ENCODE assay signal across 20 cellular contexts in the genomic region with DNA sequence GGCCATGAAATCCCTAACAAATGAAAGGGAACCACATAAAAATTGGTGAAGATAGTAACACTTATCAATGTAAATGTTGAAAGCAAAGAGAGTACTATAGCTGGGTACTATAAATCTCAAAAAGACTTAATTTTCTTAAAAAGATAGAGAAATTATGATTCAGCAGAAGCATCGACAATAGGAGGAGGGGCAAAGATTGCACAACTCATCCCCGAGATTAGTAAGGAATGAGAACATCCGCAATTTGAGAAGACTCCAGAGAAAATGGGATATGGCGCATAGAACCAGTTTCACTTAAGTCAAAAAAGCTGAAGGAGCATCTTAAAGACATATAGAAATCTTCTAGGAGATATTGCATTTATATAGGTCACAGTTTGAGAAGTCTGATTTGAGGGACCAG.
"Had no signal": no experiment of that assay in that cellular context is flagged by ENCODE, and none has a peak within 500 bp of the region (broad histone marks: within the 10 kb centered on the region; RNA-seq: fewer than 3 reads in every experiment).

No MANE protein-coding gene starts in this region.

- H3K4me1 Mint-ChIP-seq: mesothelial cell of epicardium; naive thymus-derived CD4-positive, alpha-beta T cell; nephron; neural progenitor cell; stimulated activated effector memory CD8-positive, alpha-beta T cell treated with anti-CD3 and anti-CD28 coated beads, Interleukin-12 subunit alpha, Interleukin-12 subunit beta, amount 100 ng/mL, for 72 hours had no signal

- DNase-seq: dorsolateral prefrontal cortex; effector CD4-positive, alpha-beta T cell; foreskin keratinocyte; heart left ventricle; left cardiac atrium; left lung; mesenchymal stem cell; mucosa of descending colon; naive thymus-derived CD4-positive, alpha-beta T cell; stimulated activated CD4-positive, alpha-beta T cell treated with anti-CD3 and anti-CD28 coated beads, Interleukin-2, amount 100 ng/mL, for 24 hours; stimulated activated CD4-positive, alpha-beta T cell treated with anti-CD3 and anti-CD28 coated beads, Interleukin-4, amount 100 ng/mL, for 24 hours; stimulated activated naive CD4-positive, alpha-beta T cell treated with Interleukin-2 at 50 U/mL for 16 hours; stomach; thyroid gland; trophoblast cell had no signal

- H3K36me3 Mint-ChIP-seq: mesothelial cell of epicardium; naive thymus-derived CD4-positive, alpha-beta T cell; neural progenitor cell; stimulated activated effector memory CD8-positive, alpha-beta T cell treated with anti-CD3 and anti-CD28 coated beads, Interleukin-12 subunit alpha, Interleukin-12 subunit beta, amount 100 ng/mL, for 72 hours had no signal

- H3K9me3 Mint-ChIP-seq: mesothelial cell of epicardium; naive thymus-derived CD4-positive, alpha-beta T cell; nephron; neural progenitor cell; stimulated activated effector memory CD8-positive, alpha-beta T cell treated with anti-CD3 and anti-CD28 coated beads, Interleukin-12 subunit alpha, Interleukin-12 subunit beta, amount 100 ng/mL, for 72 hours had no signal

- H3K4me3 Mint-ChIP-seq: mesothelial cell of epicardium; naive thymus-derived CD4-positive, alpha-beta T cell; nephron; neural progenitor cell; stimulated activated effector memory CD8-positive, alpha-beta T cell treated with anti-CD3 and anti-CD28 coated beads, Interleukin-12 subunit alpha, Interleukin-12 subunit beta, amount 100 ng/mL, for 72 hours had no signal

- H3K27ac Mint-ChIP-seq: mesothelial cell of epicardium; naive thymus-derived CD4-positive, alpha-beta T cell; nephron; neural progenitor cell; progenitor cell of endocrine pancreas; stimulated activated effector memory CD8-positive, alpha-beta T cell treated with anti-CD3 and anti-CD28 coated beads, Interleukin-12 subunit alpha, Interleukin-12 subunit beta, amount 100 ng/mL, for 72 hours had no signal
